Comparison of ENCODE assay signal across 11 cellular contexts in the genomic region with DNA sequence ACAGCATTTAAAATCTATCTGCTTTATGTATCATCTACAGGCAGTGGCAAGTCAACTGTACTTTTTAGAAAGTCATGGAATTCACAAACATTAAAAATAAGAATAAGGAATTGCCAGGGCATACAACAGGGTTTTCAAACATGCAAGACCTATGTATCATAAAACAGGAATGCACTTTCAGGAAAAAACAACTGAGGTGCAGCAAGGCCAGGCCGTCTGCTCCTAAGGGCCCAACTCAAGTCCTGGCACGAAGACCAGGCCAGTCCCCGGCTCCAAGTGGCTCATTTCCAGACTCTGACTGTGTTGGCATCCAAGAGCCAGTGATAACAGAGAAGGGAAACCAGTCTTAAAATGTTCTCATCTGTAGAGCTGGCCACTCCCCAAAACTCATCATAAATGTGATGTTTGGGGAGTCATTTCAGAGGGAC. TPM values are rescaled to one million over a fixed set of nuclear protein-coding genes. Genes with fewer than 3 reads are reported as not detected.
A peak's percentile ranks its signal among the peaks of the same experiment; 100 is the strongest.
DNase-seq lines count a peak whose midpoint lies in the region; ATAC-seq, FAIRE-seq and TF ChIP-seq lines count a peak whose summit lies in the region.
"Had no signal": no experiment of that assay in that cellular context is flagged by ENCODE, and none has a peak within 500 bp of the region (broad histone marks: within the 10 kb centered on the region; RNA-seq: fewer than 3 reads in every experiment).

No MANE protein-coding gene starts in this region.

- no peak overlapping the region for H3K14ac ChIP-seq in neuronal stem cell (ENCODE audit: low read length)

- no peak overlapping the region for H3K4ac ChIP-seq in neuronal stem cell (ENCODE audit: low read length)

- no peak for FAIRE-seq in pancreas (lab: Jason Lieb, UNC)
- FAIRE-seq: kidney had no signal

- no peak overlapping the region for H2BK12ac ChIP-seq in neuronal stem cell (ENCODE audit: low read length)

- peaks cover 0 to 4% (median 0%) of the 10 kb centered on the region in 3 donors for H3K4me1 ChIP-seq in pancreas
- peaks cover 10 to 23% of the 10 kb centered on the region in 2 donors for H3K4me1 ChIP-seq in neuronal stem cell (ENCODE audit: control insufficient read depth in 2 of 2, insufficient read depth in 1 of 2, low read depth in 1 of 2, low read length in 2 of 2)

- H2BK120ac ChIP-seq in neuronal stem cell (ENCODE audit: low read depth, low read length): no peak overlapping the region

- no peak overlapping the region for H3K4me3 Mint-ChIP-seq in activated T-helper 1 cell treated with anti-CD3 and anti-CD28 coated beads, Interleukin-12 subunit alpha, Interleukin-12 subunit beta, Interleukin-2, Interleukin-4 antibody, amounts not matched to agents 30 ng/mL and 10 ng/mL and 1 ng/mL, durations not matched to agents 14 hours and 24 hours and 36 hours

- H3K27me3 Mint-ChIP-seq in activated T-helper 1 cell treated with anti-CD3 and anti-CD28 coated beads, Interleukin-12 subunit alpha, Interleukin-12 subunit beta, Interleukin-2, Interleukin-4 antibody, amounts not matched to agents 30 ng/mL and 10 ng/mL and 1 ng/mL, durations not matched to agents 14 hours and 24 hours and 36 hours (ENCODE audit: insufficient read depth): peaks cover 5% of the 10 kb centered on the region

- intact Hi-C loops in pancreas (cut with DNase I): no loop called here
- intact Hi-C loops in activated T-helper 1 cell treated with anti-CD3 and anti-CD28 coated beads, Interleukin-12 subunit alpha, Interleukin-12 subunit beta, Interleukin-2, Interleukin-4 antibody, amounts not matched to agents 30 ng/mL and 10 ng/mL and 1 ng/mL, durations not matched to agents 14 hours and 24 hours and 36 hours (cut with micrococcal nuclease): no loop called here

- no peak overlapping the region for H3K18ac ChIP-seq in neuronal stem cell (ENCODE audit: low read length)

- no peak overlapping the region for H2AK5ac ChIP-seq in neuronal stem cell (ENCODE audit: low read depth, low read length)

- peaks cover 7% of the 10 kb centered on the region for H3K36me3 Mint-ChIP-seq in activated T-helper 1 cell treated with anti-CD3 and anti-CD28 coated beads, Interleukin-12 subunit alpha, Interleukin-12 subunit beta, Interleukin-2, Interleukin-4 antibody, amounts not matched to agents 30 ng/mL and 10 ng/mL and 1 ng/mL, durations not matched to agents 14 hours and 24 hours and 36 hours (ENCODE audit: low read depth)

- peaks cover 8% of the 10 kb centered on the region for H3K9me3 Mint-ChIP-seq in activated T-helper 1 cell treated with anti-CD3 and anti-CD28 coated beads, Interleukin-12 subunit alpha, Interleukin-12 subunit beta, Interleukin-2, Interleukin-4 antibody, amounts not matched to agents 30 ng/mL and 10 ng/mL and 1 ng/mL, durations not matched to agents 14 hours and 24 hours and 36 hours

- no peak overlapping the region for H2BK15ac ChIP-seq in neuronal stem cell (ENCODE audit: low read length)

- H3K36me3 ChIP-seq in SK-N-MC (ENCODE audit: insufficient read depth, low read length): no peaks in the 10 kb centered on the region
- H3K36me3 ChIP-seq in pancreas: no peaks in the 10 kb centered on the region
- no peaks in the 10 kb centered on the region for H3K36me3 ChIP-seq in neuronal stem cell (replicated peaks in 1 of 2; ENCODE audit: control insufficient read depth in 2 of 2, insufficient read depth in 2 of 2, low read length in 2 of 2)

- H3K9ac ChIP-seq in SK-N-MC (ENCODE audit: insufficient read length) (no peak overlapping the region), neuronal stem cell (ENCODE audit: low read depth, low read length, poor library complexity) (no peak overlapping the region)

- peaks cover 14% of the 10 kb centered on the region for H3K4me1 Mint-ChIP-seq in activated T-helper 1 cell treated with anti-CD3 and anti-CD28 coated beads, Interleukin-12 subunit alpha, Interleukin-12 subunit beta, Interleukin-2, Interleukin-4 antibody, amounts not matched to agents 30 ng/mL and 10 ng/mL and 1 ng/mL, durations not matched to agents 14 hours and 24 hours and 36 hours (ENCODE audit: low read depth)

- H2BK5ac ChIP-seq in neuronal stem cell (ENCODE audit: low read length): no peak overlapping the region

- H3K27me3 ChIP-seq in pancreas (no peaks in the 10 kb centered on the region), neuronal stem cell (ENCODE audit: control insufficient read depth in 3 of 3, insufficient read depth in 3 of 3, low read depth in 1 of 3, low read length in 3 of 3) (peaks cover 0 to 3% (median 0%) of the 10 kb centered on the region in 3 experiments)

- 8 to 10% methylated on average over 3 of the region's 3 CpGs for WGBS in pancreas, 2 donors
- no CpG with 5 or more reads among the region's 3 CpGs for WGBS in neuronal stem cell (ENCODE audit: extremely low coverage in 2 of 2, insufficient read length in 2 of 2, insufficient replicate concordance in 1 of 2), 2 donors

- no peak overlapping the region for H3K23ac ChIP-seq in neuronal stem cell (ENCODE audit: low read depth, low read length, poor library complexity)

- no peak overlapping the region for H3K27ac Mint-ChIP-seq in activated T-helper 1 cell treated with anti-CD3 and anti-CD28 coated beads, Interleukin-12 subunit alpha, Interleukin-12 subunit beta, Interleukin-2, Interleukin-4 antibody, amounts not matched to agents 30 ng/mL and 10 ng/mL and 1 ng/mL, durations not matched to agents 14 hours and 24 hours and 36 hours

- no peak overlapping the region for H4K91ac ChIP-seq in neuronal stem cell (ENCODE audit: low read depth, low read length, poor library complexity)

- no peak overlapping the region for H4K8ac ChIP-seq in neuronal stem cell (ENCODE audit: low read depth, low read length)

- TF ChIP-seq CTCF in fibroblast of pulmonary artery (IDR thresholded peaks at IDR 0.05; ENCODE audit: low read length, missing control alignments): no peak
- TF ChIP-seq CTCF in pancreas (IDR thresholded peaks at IDR 0.05): no peak

- peak; percentile 82 for DNase-seq in AG08396 (ENCODE audit: low spot score)
- DNase-seq in SK-N-MC (ENCODE audit: low read depth, low spot score): no peak
- peak; percentile 95 for DNase-seq in fibroblast of pulmonary artery (ENCODE audit: low read depth)
- DNase-seq in pancreas: peak; percentile 70 to 84 (median 80)
- no peak for DNase-seq in activated T-helper 1 cell treated with anti-CD3 and anti-CD28 coated beads, Interleukin-12 subunit alpha, Interleukin-12 subunit beta, Interleukin-2, Interleukin-4 antibody, amounts not matched to agents 30 ng/mL and 10 ng/mL and 1 ng/mL, durations not matched to agents 14 hours and 24 hours and 36 hours (ENCODE audit: low spot score)
- no peak for DNase-seq in neuronal stem cell (ENCODE audit: low spot score)
- DNase-seq: kidney, NCI-H2227 treated with DMSO at 0.1 percent for 48 hours had no signal

- no peak overlapping the region for H3K4me3 ChIP-seq in SK-N-MC
- no peak overlapping the region for H3K4me3 ChIP-seq in fibroblast of pulmonary artery (replicated peaks; ENCODE audit: low read depth, low read length)
- no peak overlapping the region for H3K4me3 ChIP-seq in pancreas
- H3K4me3 ChIP-seq in neuronal stem cell (ENCODE audit: low read length in 2 of 2): no peak overlapping the region

- no peaks in the 10 kb centered on the region for H3K79me1 ChIP-seq in neuronal stem cell (ENCODE audit: low read depth, low read length)

- H3K9me3 ChIP-seq in SK-N-MC (ENCODE audit: low read depth, low read length) (no peaks in the 10 kb centered on the region), pancreas (no peaks in the 10 kb centered on the region), neuronal stem cell (replicated peaks in 1 of 2; ENCODE audit: control insufficient read depth in 2 of 2, insufficient read depth in 1 of 2, low read depth in 1 of 2, low read length in 2 of 2) (peaks cover 0 to 7% of the 10 kb centered on the region in 2 donors)

- peak; percentile 82 to 96 (median 93) for ATAC-seq in pancreas
- no peak for ATAC-seq in GM19324 (IDR thresholded peaks at IDR 0.05; ENCODE audit: low FRiP score, unreplicated experiment)
- ATAC-seq in GM21786 (IDR thresholded peaks at IDR 0.05; ENCODE audit: unreplicated experiment): no peak

- H2AFZ ChIP-seq in neuronal stem cell (ENCODE audit: low read length): no peak overlapping the region

- no peak overlapping the region for H3K4me2 ChIP-seq in neuronal stem cell (ENCODE audit: insufficient read depth, low read length, poor library complexity, severe bottlenecking)

- H3K27ac ChIP-seq in SK-N-MC (peak overlapping the region; percentile 74), pancreas (peak overlapping the region in 1 of 4 donors; percentile 37), neuronal stem cell (replicated peaks; ENCODE audit: low read length) (no peak overlapping the region)
- H3K27ac ChIP-seq: C4-2B had no signal

RNA-seq across cellular contexts. Expression of gene RFX2, which starts 7.1 kb away (rescaled TPM):
- 1 to 10 TPM; 1.8 to 5.0 (median 3.4) TPM for total RNA-seq in pancreas
- 10 to 100 TPM in 1 of 2 donors, 1 to 10 TPM in 1; 2.8 to 14.0 TPM for polyA plus RNA-seq in pancreas
- 9.2 and 10.2 TPM in 2 replicates for total RNA-seq in activated T-helper 1 cell treated with anti-CD3 and anti-CD28 coated beads, Interleukin-12 subunit alpha, Interleukin-12 subunit beta, Interleukin-2, Interleukin-4 antibody, amounts not matched to agents 30 ng/mL and 10 ng/mL and 1 ng/mL, durations not matched to agents 14 hours and 24 hours and 36 hours
- polyA plus RNA-seq in neuronal stem cell (2013, experiment 1 of 2): 9.4 TPM
- polyA plus RNA-seq in neuronal stem cell (2013, experiment 2 of 2): 11.1 TPM

RNA-seq across cellular contexts. Expression of gene ACSBG2, which starts 32.2 kb away (rescaled TPM):
- not detected for total RNA-seq in pancreas
- polyA plus RNA-seq in pancreas: not detected
- not detected in 2 replicates for total RNA-seq in activated T-helper 1 cell treated with anti-CD3 and anti-CD28 coated beads, Interleukin-12 subunit alpha, Interleukin-12 subunit beta, Interleukin-2, Interleukin-4 antibody, amounts not matched to agents 30 ng/mL and 10 ng/mL and 1 ng/mL, durations not matched to agents 14 hours and 24 hours and 36 hours
- polyA plus RNA-seq in neuronal stem cell (2013, experiment 1 of 2): not detected
- polyA plus RNA-seq in neuronal stem cell (2013, experiment 2 of 2): not detected
- total RNA-seq: kidney had no signal

Comparison
In these comparisons a context has a peak if more than half of its experiments do, and no peak if none do; other contexts are left out.
1. DNase-seq: peak in AG08396 (single experiment), fibroblast of pulmonary artery (single experiment) and pancreas (6 of 6); none in SK-N-MC (single experiment), activated T-helper 1 cell treated with anti-CD3 and anti-CD28 coated beads, Interleukin-12 subunit alpha, Interleukin-12 subunit beta, Interleukin-2, Interleukin-4 antibody, amounts not matched to agents 30 ng/mL and 10 ng/mL and 1 ng/mL, durations not matched to agents 14 hours and 24 hours and 36 hours (single experiment) and neuronal stem cell (single experiment).
2. ATAC-seq: peak in pancreas (4 of 4); none in GM19324 (single experiment) and GM21786 (single experiment).